1 cellular context compared by ENCODE assay signal in genomic region chr2:84613082-84613481, GRCh38.
TF ChIP-seq lines count a peak whose summit lies in the region.

No MANE protein-coding gene starts in this region.

TF ChIP-seq in HepG2, 621 proteins besides CTCF, POLR2A, EP300 and RAD21 (continued from another document):
- TF ChIP-seq GRHL1 (CRISPR knock-in tag; conservative IDR thresholded peaks at IDR 0.05) (no peak), ZNF792 (CRISPR knock-in tag; IDR thresholded peaks at IDR 0.05) (0 out of 2 replicates have a peak, but pooled peaks have one; percentile 29), MIER3 (CRISPR knock-in tag; IDR thresholded peaks at IDR 0.05; ENCODE audit: borderline replicate concordance) (peak; percentile 73; the same call in 1 of the 2 replicates), ZNF44 (CRISPR knock-in tag; IDR thresholded peaks at IDR 0.05) (no peak), PPARG (CRISPR knock-in tag; conservative IDR thresholded peaks at IDR 0.05) (0 out of 2 replicates have a peak, but pooled peaks have one; percentile 14), HDAC1 (CRISPR knock-in tag; IDR thresholded peaks at IDR 0.05) (peak; percentile 49; the same call in 1 of the 2 replicates), KAT8 (CRISPR knock-in tag; IDR thresholded peaks at IDR 0.05) (0 out of 2 replicates have a peak, but pooled peaks have one; percentile 37), HOMEZ (CRISPR knock-in tag; IDR thresholded peaks at IDR 0.05; ENCODE audit: low read depth) (no peak), TSC22D2 (CRISPR knock-in tag; IDR thresholded peaks at IDR 0.05; ENCODE audit: borderline replicate concordance) (no peak)
